ENCODE assay signal across 15 cellular contexts in the genomic region with DNA sequence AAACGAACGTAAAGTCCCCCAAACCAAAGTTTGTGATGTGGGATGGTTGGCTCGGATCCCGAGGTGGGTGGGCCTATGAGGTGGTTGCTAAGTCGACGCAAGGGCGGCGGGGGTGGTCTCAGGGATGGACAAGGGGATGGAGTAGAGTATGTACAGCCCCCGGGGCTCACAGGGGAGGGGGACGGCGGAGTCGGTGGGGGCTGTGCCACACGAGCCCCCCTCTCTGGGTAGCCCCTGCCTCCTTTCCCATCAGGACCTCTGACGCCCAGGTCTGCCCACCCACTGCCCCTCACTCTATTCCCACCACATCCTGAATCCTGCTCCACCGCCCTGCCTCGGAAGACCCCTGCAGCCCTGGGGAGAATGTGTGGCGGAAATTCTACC. TPM values are rescaled to one million over a fixed set of nuclear protein-coding genes. Genes with fewer than 3 reads are reported as not detected.
"Had no signal": no experiment of that assay in that cellular context is flagged by ENCODE, and none has a peak within 500 bp of the region (broad histone marks: within the 10 kb centered on the region; RNA-seq: fewer than 3 reads in every experiment).

No MANE protein-coding gene starts in this region.

- H3K27me3 ChIP-seq: neutrophil, right lobe of liver, upper lobe of right lung had no signal

- DNase-seq: activated CD4-positive, alpha-beta T cell treated with anti-CD3 and anti-CD28 coated beads for 48 hours; activated CD8-positive, alpha-beta memory T cell treated with anti-CD3 and anti-CD28 coated beads, Interleukin-2, amount 50 U/mL, for 48 hours; activated CD8-positive, alpha-beta T cell treated with anti-CD3 and anti-CD28 coated beads, Interleukin-2, amount 10 ng/mL, durations not matched to agents 7 days and 5 days; effector memory CD4-positive, alpha-beta T cell; hippocampal formation; lower lobe of right lung; naive thymus-derived CD4-positive, alpha-beta T cell; stimulated activated CD4-positive, alpha-beta T cell treated with anti-CD3 and anti-CD28 coated beads, Interleukin-12 subunit alpha, Interleukin-12 subunit beta, amount 100 ng/mL, for 4 hours; stimulated activated CD8-positive, alpha-beta memory T cell treated with anti-CD3 and anti-CD28 coated beads, Interleukin-4, amount 100 ng/mL, for 48 hours; stimulated activated naive CD8-positive, alpha-beta T cell treated with anti-CD3 and anti-CD28 coated beads, Interleukin-15, Interleukin-2, amounts not matched to agents 100 U/mL and 50 U/mL, for 24 hours had no signal

- H3K4me3 Mint-ChIP-seq: activated CD8-positive, alpha-beta T cell treated with anti-CD3 and anti-CD28 coated beads, Interleukin-2, amount 10 ng/mL, durations not matched to agents 7 days and 5 days; naive thymus-derived CD4-positive, alpha-beta T cell; T-helper 1 cell treated with Interleukin-12 subunit alpha and Interleukin-12 subunit beta and Interleukin-4 antibody, amounts not matched to agents 30 μg/mL and 1 μg/mL, for 36 hours had no signal

- H3K9me3 Mint-ChIP-seq: naive thymus-derived CD4-positive, alpha-beta T cell; T-helper 1 cell treated with Interleukin-12 subunit alpha and Interleukin-12 subunit beta and Interleukin-4 antibody, amounts not matched to agents 30 μg/mL and 1 μg/mL, for 36 hours had no signal

- H3K4me3 ChIP-seq: lower lobe of right lung, prostate gland, right lobe of liver, upper lobe of right lung had no signal

- H3K4me1 ChIP-seq: lower lobe of right lung, prostate gland, right lobe of liver, upper lobe of right lung had no signal

- ATAC-seq: activated CD8-positive, alpha-beta T cell treated with anti-CD3 and anti-CD28 coated beads, Interleukin-2, amount 10 ng/mL, durations not matched to agents 7 days and 5 days; lower lobe of right lung; naive thymus-derived CD4-positive, alpha-beta T cell; stimulated activated naive CD8-positive, alpha-beta T cell treated with anti-CD3 and anti-CD28 coated beads, Interleukin-15, Interleukin-2, amounts not matched to agents 100 U/mL and 50 U/mL, for 24 hours; upper lobe of right lung had no signal

- H3K27ac Mint-ChIP-seq: activated CD8-positive, alpha-beta T cell treated with anti-CD3 and anti-CD28 coated beads, Interleukin-2, amount 10 ng/mL, durations not matched to agents 7 days and 5 days; naive thymus-derived CD4-positive, alpha-beta T cell; T-helper 1 cell treated with Interleukin-12 subunit alpha and Interleukin-12 subunit beta and Interleukin-4 antibody, amounts not matched to agents 30 μg/mL and 1 μg/mL, for 36 hours had no signal

- H3K27ac ChIP-seq: lower lobe of right lung, neutrophil, prostate gland, right lobe of liver, upper lobe of right lung had no signal

- H3K4me1 Mint-ChIP-seq: naive thymus-derived CD4-positive, alpha-beta T cell had no signal

- H3K9me3 ChIP-seq: lower lobe of right lung, neutrophil, prostate gland, right lobe of liver, upper lobe of right lung had no signal

RNA-seq across cellular contexts. Expression of a gene that starts 15.2 kb away (rescaled TPM):
- polyA plus RNA-seq: naive thymus-derived CD4-positive, alpha-beta T cell had no signal

RNA-seq across cellular contexts. Expression of a gene that starts 24.3 kb away (rescaled TPM):
- polyA plus RNA-seq: naive thymus-derived CD4-positive, alpha-beta T cell had no signal
